ENCODE assay signal across 15 cellular contexts in the genomic region with DNA sequence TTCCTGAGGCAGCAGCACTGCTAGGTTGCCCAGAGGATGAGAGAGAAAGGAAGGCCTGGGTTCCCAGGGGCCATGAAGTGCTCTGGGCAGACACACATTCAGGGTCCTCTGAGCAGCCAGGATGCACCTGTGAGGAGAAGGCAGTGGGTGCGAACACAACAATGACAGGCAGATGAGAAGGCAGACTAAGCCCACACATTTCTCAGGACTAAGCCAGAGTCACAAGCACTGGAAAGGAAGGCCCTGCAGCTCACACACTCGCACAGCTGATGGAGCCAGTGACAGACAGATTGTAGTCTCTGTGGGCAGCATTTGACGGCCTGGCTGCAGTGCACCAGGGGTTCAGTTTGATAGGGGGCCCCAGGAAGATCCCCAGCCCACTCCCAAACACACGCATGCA.
A peak's percentile ranks its signal among the peaks of the same experiment; 100 is the strongest.
DNase-seq lines count a peak whose midpoint lies in the region; ATAC-seq, FAIRE-seq and TF ChIP-seq lines count a peak whose summit lies in the region.
"Had no signal": no experiment of that assay in that cellular context is flagged by ENCODE, and none has a peak within 500 bp of the region (broad histone marks: within the 10 kb centered on the region; RNA-seq: fewer than 3 reads in every experiment).

No MANE protein-coding gene starts in this region.

- 51 to 67% (median 59%) methylated on average over 4 of the region's 4 CpGs for WGBS in heart left ventricle, 4 donors
- 80% methylated on average over 3 of the region's 4 CpGs; no CpG with 5 or more reads in 1 of the 2 experiments for WGBS in H1 (ENCODE audit: extremely low coverage in 1 of 2, insufficient coverage in 1 of 2, insufficient read length in 1 of 2, insufficient replicate concordance in 2 of 2, low coverage in 1 of 2, low lambda C conversion rate in 2 of 2, missing lambda C conversion rate in 1 of 2), 2 experiments
- WGBS in suprapubic skin = 77% methylated on average over 2 of the region's 4 CpGs

- no peak overlapping the region for H3K56ac ChIP-seq in H1 (replicated peaks; ENCODE audit: insufficient read length, low read depth, low read length)

- TF ChIP-seq EP300 in H1 (IDR thresholded peaks at IDR 0.05; ENCODE audit: borderline replicate concordance in 1 of 2, low read depth in 2 of 2, low read length in 2 of 2) (no peak), suprapubic skin (IDR thresholded peaks at IDR 0.05) (no peak)

- DNase-seq in cardiac septum (ENCODE audit: low spot score) = peak; percentile 47
- DNase-seq in heart left ventricle = no peak
- no peak for DNase-seq in H1 (ENCODE audit: low read depth in 1 of 2, low spot score in 2 of 2)
- DNase-seq in nephron progenitor cell = no peak
- DNase-seq in suprapubic skin (ENCODE audit: low spot score in 2 of 2) = no peak
- DNase-seq in MG63 = no peak
- no peak for DNase-seq in NCI-H1092 (lab: John Stamatoyannopoulos, UW)
- no peak for DNase-seq in activated CD4-positive, alpha-beta T cell treated with anti-CD3 and anti-CD28 coated beads, Interleukin-2, amount 50 U/mL, for 48 hours
- DNase-seq: BE2C; CD4-positive, alpha-beta memory T cell; DMS79 treated with DMSO at 0.1 percent for 48 hours; GF-D8; GOT3; H9 had no signal

- H2BK15ac ChIP-seq in H1 (ENCODE audit: low read length) = no peak overlapping the region

- H3K79me2 ChIP-seq in H1 (ENCODE audit: control insufficient read depth in 1 of 2, insufficient read depth in 2 of 2, low read length in 2 of 2) = no peaks in the 10 kb centered on the region

- H3K27me3 ChIP-seq in heart left ventricle (peaks cover 0 to 7% (median 0%) of the 10 kb centered on the region in 9 donors), H1 (replicated peaks in 1 of 4; ENCODE audit: control insufficient read depth in 3 of 4, extremely low read depth in 1 of 4, insufficient read depth in 3 of 4, low read length in 3 of 4) (no peaks in the 10 kb centered on the region), suprapubic skin (peaks cover 3% of the 10 kb centered on the region), MG63 (no peaks in the 10 kb centered on the region)
- H3K27me3 ChIP-seq: BE2C had no signal

- H2BK5ac ChIP-seq in H1 (ENCODE audit: low read depth, low read length) = no peak overlapping the region

- H4K5ac ChIP-seq in H1 (ENCODE audit: insufficient read length, low read depth, low read length) = no peak overlapping the region

- no peak overlapping the region for H3K14ac ChIP-seq in H1 (ENCODE audit: insufficient read length)

- no peak for ATAC-seq in heart left ventricle

- no peak overlapping the region; the same call in 1 of the 2 replicates for H4K8ac ChIP-seq in H1 (ENCODE audit: extremely low read depth, insufficient read depth, low read length)

- no peak overlapping the region for H3K4ac ChIP-seq in H1 (replicated peaks; ENCODE audit: insufficient read length, low read depth, low read length)

- H3K79me1 ChIP-seq in H1 (ENCODE audit: low read depth, low read length) = no peaks in the 10 kb centered on the region; the same call in 1 of the 2 replicates

- no peaks in the 10 kb centered on the region for H3K4me1 ChIP-seq in heart left ventricle
- peaks cover 13 to 27% (median 17%) of the 10 kb centered on the region in 4 experiments for H3K4me1 ChIP-seq in H1 (replicated peaks in 1 of 4; ENCODE audit: control insufficient read depth in 3 of 4, insufficient read depth in 4 of 4, low read length in 3 of 4)
- H3K4me1 ChIP-seq in suprapubic skin = peaks cover 5% of the 10 kb centered on the region
- H3K4me1 ChIP-seq: BE2C had no signal

- no peak for TF ChIP-seq RAD21 in H1 (IDR thresholded peaks at IDR 0.05 in 1 of 2, conservative IDR thresholded peaks at IDR 0.05 in 1 of 2; ENCODE audit: low read depth in 2 of 2, low read length in 2 of 2)

- peak overlapping the region; percentile 23 for H3K27ac Mint-ChIP-seq in nephron progenitor cell
- H3K27ac Mint-ChIP-seq: CD14-positive monocyte; CD4-positive, alpha-beta memory T cell had no signal

- H3K23me2 ChIP-seq in H1 (ENCODE audit: low read depth, low read length) = no peaks in the 10 kb centered on the region; the same call in 1 of the 2 replicates

- no peak overlapping the region for H3K9ac ChIP-seq in H1 (replicated peaks in 1 of 4; ENCODE audit: extremely low read depth in 1 of 4, low read depth in 3 of 4, low read length in 3 of 4)

- H3K4me1 Mint-ChIP-seq in nephron progenitor cell = peaks cover 14% of the 10 kb centered on the region
- H3K4me1 Mint-ChIP-seq: CD4-positive, alpha-beta memory T cell had no signal

- H3K18ac ChIP-seq in H1 (ENCODE audit: extremely low read depth, low read length) = no peak overlapping the region

- H2AFZ ChIP-seq in H1 (ENCODE audit: low read length) = no peak overlapping the region

- no peak overlapping the region for H3K4me2 ChIP-seq in H1 (ENCODE audit: insufficient read depth in 1 of 2, low read depth in 2 of 2, low read length in 2 of 2)

- peaks cover 7% of the 10 kb centered on the region for H3K9me3 Mint-ChIP-seq in nephron progenitor cell

- CTCF ChIA-PET in H1 (lab: Charles Lee; ENCODE audit: partially characterized antibody) = interaction anchor here (0.7 to 1.1 kb wide), 2 partner anchors 22 to 78 kb away, joined by 4 read pairs; no protein-coding TSS in a partner anchor

- intact Hi-C loops in cardiac septum (cut with DNase I) (no loop called here), heart left ventricle (cut with DNase I) (no loop called here)

- peak overlapping the region; percentile 3; the same call in 1 of the 2 replicates for H2AK5ac ChIP-seq in H1 (ENCODE audit: low read depth, low read length)

- H3K27ac ChIP-seq in heart left ventricle (no peak overlapping the region), H1 (ENCODE audit: low read depth, low read length) (no peak overlapping the region), suprapubic skin (peak overlapping the region; percentile 2)

- no peak overlapping the region for H4K91ac ChIP-seq in H1 (replicated peaks; ENCODE audit: insufficient read length, low read length)

- H3K23ac ChIP-seq in H1 (ENCODE audit: insufficient read length) = no peak overlapping the region

- H2BK120ac ChIP-seq in H1 (replicated peaks; ENCODE audit: low read depth, low read length) = no peak overlapping the region

- H3K9me3 ChIP-seq in heart left ventricle (peaks cover 0 to 6% (median 0%) of the 10 kb centered on the region in 12 donors), H1 (ENCODE audit: insufficient read depth in 2 of 2, low read depth in 1 of 2, low read length in 1 of 2) (no peaks in the 10 kb centered on the region; a peak in 1 of 4 replicates), suprapubic skin (no peaks in the 10 kb centered on the region), MG63 (no peaks in the 10 kb centered on the region)
- H3K9me3 ChIP-seq: BE2C had no signal

- H3K27me3 Mint-ChIP-seq in nephron progenitor cell (ENCODE audit: low read depth, poor library complexity) = peaks cover 31% of the 10 kb centered on the region

- H2BK12ac ChIP-seq in H1 (ENCODE audit: low read depth, low read length) = peak overlapping the region; percentile 11; the same call in 1 of the 2 replicates

- FAIRE-seq in H1 (lab: Jason Lieb, UNC) = no peak

- TF ChIP-seq POLR2A in heart left ventricle (IDR thresholded peaks at IDR 0.05) = no peak
- no peak for TF ChIP-seq POLR2A in H1 (IDR thresholded peaks at IDR 0.05; ENCODE audit: control extremely low read depth in 1 of 2, low read depth in 2 of 2, low read length in 2 of 2)
- TF ChIP-seq POLR2A in suprapubic skin (IDR thresholded peaks at IDR 0.05) = no peak

- H3K36me3 Mint-ChIP-seq in nephron progenitor cell (ENCODE audit: low read depth) = no peaks in the 10 kb centered on the region
- H3K36me3 Mint-ChIP-seq: CD14-positive monocyte; CD4-positive, alpha-beta memory T cell had no signal

- TF ChIP-seq CTCF in heart left ventricle (IDR thresholded peaks at IDR 0.05) = no peak
- no peak for TF ChIP-seq CTCF in H1 (IDR thresholded peaks at IDR 0.05; ENCODE audit: control extremely low read depth in 1 of 3, insufficient read depth in 1 of 3, low read depth in 1 of 3, low read length in 3 of 3)
- TF ChIP-seq CTCF in nephron progenitor cell (IDR thresholded peaks at IDR 0.05) = no peak
- TF ChIP-seq CTCF in suprapubic skin (IDR thresholded peaks at IDR 0.05) = no peak

- H3K36me3 ChIP-seq in heart left ventricle (no peaks in the 10 kb centered on the region), H1 (ENCODE audit: control insufficient read depth in 2 of 4, insufficient read depth in 4 of 4, low read length in 3 of 4) (no peaks in the 10 kb centered on the region), suprapubic skin (no peaks in the 10 kb centered on the region), MG63 (no peaks in the 10 kb centered on the region)
- H3K36me3 ChIP-seq: BE2C had no signal

- H3K4me3 Mint-ChIP-seq in nephron progenitor cell = no peak overlapping the region
- H3K4me3 Mint-ChIP-seq: CD14-positive monocyte; CD4-positive, alpha-beta memory T cell; H9 had no signal

- H2BK20ac ChIP-seq in H1 (ENCODE audit: low read length) = peak overlapping the region; percentile 11; the same call in 1 of the 2 replicates

- no peaks in the 10 kb centered on the region for H4K20me1 ChIP-seq in H1 (replicated peaks in 1 of 2; ENCODE audit: control insufficient read depth in 1 of 2, insufficient read depth in 2 of 2, low read length in 2 of 2)

- H3K4me3 ChIP-seq in heart left ventricle = no peak overlapping the region
- H3K4me3 ChIP-seq in H1 (ENCODE audit: extremely low read depth in 1 of 4, insufficient read depth in 2 of 4, low read depth in 3 of 4, low read length in 4 of 4) = no peak overlapping the region
- no peak overlapping the region for H3K4me3 ChIP-seq in suprapubic skin
- no peak overlapping the region for H3K4me3 ChIP-seq in MG63

- POLR2A ChIA-PET in H1 (lab: Charles Lee; ENCODE audit: partially characterized antibody) = no interaction called here

TF ChIP-seq in H1, 55 proteins besides CTCF, POLR2A, EP300 and RAD21:
- no peak for TF ChIP-seq PHF8 (conservative IDR thresholded peaks at IDR 0.05; ENCODE audit: low read depth, low read length)
- TF ChIP-seq CBX5 (IDR thresholded peaks at IDR 0.05; ENCODE audit: low read depth, low read length) = no peak
